ENCODE assay signal across 12 cellular contexts in genomic region chr1:183027031-183027430, GRCh38. TPM values are rescaled to one million over a fixed set of nuclear protein-coding genes. Genes with fewer than 3 reads are reported as not detected.
DNase-seq lines count a peak whose midpoint lies in the region; ATAC-seq and TF ChIP-seq lines count a peak whose summit lies in the region.
"Had no signal": no experiment of that assay in that cellular context is flagged by ENCODE, and none has a peak within 500 bp of the region (broad histone marks: within the 10 kb centered on the region; RNA-seq: fewer than 3 reads in every experiment).

No MANE protein-coding gene starts in this region.

- TF ChIP-seq CTCF in heart right ventricle (IDR thresholded peaks at IDR 0.05): no peak
- TF ChIP-seq CTCF in cardiac fibroblast (IDR thresholded peaks at IDR 0.05; ENCODE audit: low read depth, low read length): no peak
- no peak for TF ChIP-seq CTCF in upper lobe of right lung (IDR thresholded peaks at IDR 0.05)

- H3K9ac ChIP-seq in muscle layer of colon (ENCODE audit: low read length): no peak overlapping the region

- peaks cover 0 to 24% (median 0%) of the 10 kb centered on the region in 9 donors for H3K36me3 ChIP-seq in heart right ventricle
- H3K36me3 ChIP-seq in muscle layer of colon (ENCODE audit: insufficient read depth, low read length): no peaks in the 10 kb centered on the region
- no peaks in the 10 kb centered on the region for H3K36me3 ChIP-seq in upper lobe of right lung
- H3K36me3 ChIP-seq: neutrophil had no signal

- intact Hi-C loops in heart right ventricle (cut with DNase I): loop anchor here in 8 of 10 donors (5.0 to 10.0 kb wide), 7 partner anchors 48 to 208 kb away; no protein-coding TSS in a partner anchor
- intact Hi-C loops in Right ventricle myocardium inferior (cut with DNase I): loop anchor here (5.0 kb wide), 1 partner anchor 65 kb away; no protein-coding TSS in a partner anchor
- intact Hi-C loops in upper lobe of right lung (cut with DNase I): no loop called here

- no peaks in the 10 kb centered on the region for H3K9me3 ChIP-seq in heart right ventricle
- no peaks in the 10 kb centered on the region for H3K9me3 ChIP-seq in muscle layer of colon (ENCODE audit: low read length)
- H3K9me3 ChIP-seq in upper lobe of right lung: no peaks in the 10 kb centered on the region
- H3K9me3 ChIP-seq: neutrophil had no signal

- H3K4me3 ChIP-seq in heart right ventricle (peak overlapping the region in 9 of 10 donors; percentile 70 to 98 (median 85)), cardiac fibroblast (replicated peaks in 1 of 2; ENCODE audit: low read depth in 2 of 2, low read length in 2 of 2) (peak overlapping the region; percentile 62 to 94), muscle layer of colon (ENCODE audit: low read depth in 1 of 2, low read length in 2 of 2) (peak overlapping the region in 1 of 2 donors; percentile 12), upper lobe of right lung (peak overlapping the region; percentile 73)

- ATAC-seq in heart right ventricle (no peak), Right ventricle myocardium inferior (no peak), upper lobe of right lung (no peak), HG02610 (IDR thresholded peaks at IDR 0.05; ENCODE audit: unreplicated experiment) (no peak)

- WGBS in heart right ventricle, 2 donors: 25 to 40% methylated on average over 3 of the region's 3 CpGs

- H3K27ac ChIP-seq in heart right ventricle: peak overlapping the region in 4 of 10 donors; percentile 7 to 100 (median 68)
- peak overlapping the region; percentile 54 for H3K27ac ChIP-seq in muscle layer of colon (ENCODE audit: low read depth, low read length)
- H3K27ac ChIP-seq in upper lobe of right lung: peak overlapping the region; percentile 18
- H3K27ac ChIP-seq: neutrophil had no signal

- DNase-seq in heart right ventricle (no peak), Right ventricle myocardium inferior (ENCODE audit: missing footprints) (no peak), cardiac fibroblast (ENCODE audit: low read depth in 2 of 2) (peak in 1 of 2 donors; percentile 47), upper lobe of right lung (no peak), cerebellar cortex (ENCODE audit: low spot score) (no peak), NCI-H2227 (lab: John Stamatoyannopoulos, UW; ENCODE audit: unreplicated experiment) (no peak)
- DNase-seq: ACHN; activated CD4-positive, alpha-beta T cell treated with anti-CD3 and anti-CD28 coated beads for 4 hours; KBM-7 had no signal

- H3K4me1 ChIP-seq in heart right ventricle (peaks cover 0 to 78% (median 72%) of the 10 kb centered on the region in 9 donors), muscle layer of colon (ENCODE audit: insufficient read depth, low read length) (peaks cover 54% of the 10 kb centered on the region), upper lobe of right lung (peaks cover 39% of the 10 kb centered on the region)

- H3K27me3 ChIP-seq in heart right ventricle (peaks cover 0 to 10% (median 0%) of the 10 kb centered on the region in 7 donors), muscle layer of colon (ENCODE audit: control insufficient read depth in 1 of 2, insufficient read depth in 2 of 2, low read length in 2 of 2) (no peaks in the 10 kb centered on the region), upper lobe of right lung (no peaks in the 10 kb centered on the region)

RNA-seq across cellular contexts. Expression of gene LAMC1, which starts 3.8 kb away (rescaled TPM):
- total RNA-seq in heart right ventricle (100 to 1,000 TPM; 100 to 160 (median 116) TPM), Right ventricle myocardium inferior (100 TPM), upper lobe of right lung (120 TPM)
- 10 to 100 TPM; 22.1 to 60.1 TPM for polyA plus RNA-seq in heart right ventricle
